Comparison of ENCODE assay signal across 8 cellular contexts in genomic region chr16:83956336-83957289, GRCh38. TPM values are rescaled to one million over a fixed set of nuclear protein-coding genes. Genes with fewer than 3 reads are reported as not detected.
A peak's percentile ranks its signal among the peaks of the same experiment; 100 is the strongest.
DNase-seq lines count a peak whose midpoint lies in the region; ATAC-seq and TF ChIP-seq lines count a peak whose summit lies in the region.

No MANE protein-coding gene starts in this region.

- peak; percentile 92 for TF ChIP-seq CTCF in epithelial cell of esophagus (IDR thresholded peaks at IDR 0.05; ENCODE audit: insufficient read depth, low read depth, low read length, missing control alignments)

- ATAC-seq in HG02973 (IDR thresholded peaks at IDR 0.05; ENCODE audit: unreplicated experiment) = peak; percentile 41

- peak; percentile 32 for DNase-seq in DMS153 (lab: John Stamatoyannopoulos, UW)
- DNase-seq in NOMO-1 treated with DMSO at 0.1 percent for 48 hours (lab: John Stamatoyannopoulos, UW; ENCODE audit: unreplicated experiment) = peak; percentile 62
- DNase-seq in activated CD8-positive, alpha-beta memory T cell treated with anti-CD3 and anti-CD28 coated beads, Interleukin-2, amount 50 U/mL, for 24 hours (ENCODE audit: extremely low read depth) = peak; percentile 52
- peak; percentile 82 for DNase-seq in epithelial cell of esophagus (ENCODE audit: low read depth)
- DNase-seq in mucosa of gallbladder (ENCODE audit: low spot score) = peak; percentile 76
- DNase-seq in stimulated activated CD8-positive, alpha-beta memory T cell treated with anti-CD3 and anti-CD28 coated beads, Interleukin-4, amount 100 ng/mL, for 4 hours (ENCODE audit: low read depth in 2 of 2, low spot score in 1 of 2) = peak; percentile 32 to 35
- no peak for DNase-seq in NCI-H187 treated with DMSO at 0.1 percent for 48 hours (lab: John Stamatoyannopoulos, UW)

- no peak overlapping the region for H3K4me3 ChIP-seq in epithelial cell of esophagus (ENCODE audit: low read length)

RNA-seq across cellular contexts. Expression of gene OSGIN1, which starts 3.6 kb away (rescaled TPM):
- 22.4 TPM for total RNA-seq in mucosa of gallbladder

RNA-seq across cellular contexts. Expression of gene NECAB2, which starts 11.4 kb away (rescaled TPM):
- 0.29 TPM for total RNA-seq in mucosa of gallbladder

RNA-seq across cellular contexts. Expression of gene MLYCD, which starts 57.7 kb away (rescaled TPM):
- 11.6 TPM for total RNA-seq in mucosa of gallbladder
